ENCODE assay signal across 1 cellular context in genomic region chr17:29240477-29240876, GRCh38.
TF ChIP-seq lines count a peak whose summit lies in the region.

No MANE protein-coding gene starts in this region.

TF ChIP-seq in SK-N-SH treated with all-trans-retinoic acid at 6 μM for 48 hours, 23 proteins besides CTCF, POLR2A, EP300 and RAD21:
- TF ChIP-seq POU6F1 (CRISPR knock-in tag; IDR thresholded peaks at IDR 0.05; ENCODE audit: borderline replicate concordance, low read depth) = no peak
- no peak for TF ChIP-seq OSR1 (CRISPR knock-in tag; IDR thresholded peaks at IDR 0.05)
- TF ChIP-seq TSHZ2 (CRISPR knock-in tag; IDR thresholded peaks at IDR 0.05) = no peak
